In the genomic region with DNA sequence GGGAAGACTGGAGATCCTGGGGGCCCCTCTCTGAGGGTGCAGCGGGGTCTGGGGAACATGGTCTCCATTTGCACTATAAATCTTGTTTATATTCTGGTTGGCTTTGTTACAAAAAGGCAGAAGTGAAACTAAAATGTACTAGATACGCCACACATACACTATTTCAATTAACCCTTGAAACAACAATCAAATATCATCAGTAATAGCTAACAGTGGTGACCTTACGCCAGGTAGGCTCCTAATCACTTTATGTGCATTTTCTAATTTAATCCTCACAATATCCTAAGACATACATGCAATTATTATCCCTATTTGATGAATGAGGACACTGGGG, we compare ENCODE assay signal across 10 cellular contexts. TPM values are rescaled to one million over a fixed set of nuclear protein-coding genes. Genes with fewer than 3 reads are reported as not detected.
DNase-seq lines count a peak whose midpoint lies in the region; ATAC-seq and TF ChIP-seq lines count a peak whose summit lies in the region.
"Had no signal": no experiment of that assay in that cellular context is flagged by ENCODE, and none has a peak within 500 bp of the region (broad histone marks: within the 10 kb centered on the region; RNA-seq: fewer than 3 reads in every experiment).

No MANE protein-coding gene starts in this region.

- no peaks in the 10 kb centered on the region for H3K36me3 Mint-ChIP-seq in CD8-positive, alpha-beta T cell

- H3K27ac ChIP-seq in CD8-positive, alpha-beta T cell (ENCODE audit: low read depth, low read length): no peak overlapping the region
- no peak overlapping the region for H3K27ac ChIP-seq in fibroblast of lung (ENCODE audit: insufficient read depth, low read length)

- no peaks in the 10 kb centered on the region for H3K27me3 ChIP-seq in CD8-positive, alpha-beta T cell (ENCODE audit: insufficient read depth, low read length)
- H3K27me3 ChIP-seq in fibroblast of lung (ENCODE audit: control insufficient read depth, insufficient read depth, low read length): no peaks in the 10 kb centered on the region

- ATAC-seq in CD8-positive, alpha-beta T cell: no peak
- ATAC-seq in HG03571 (IDR thresholded peaks at IDR 0.05; ENCODE audit: unreplicated experiment) (peak; percentile 50), omental fat pad (ENCODE audit: low FRiP score) (no peak)

- H4K20me1 ChIP-seq in fibroblast of lung (ENCODE audit: control insufficient read depth, extremely low read depth, insufficient read depth, low read length): no peaks in the 10 kb centered on the region

- no peak overlapping the region for H3K9ac ChIP-seq in fibroblast of lung (ENCODE audit: insufficient read depth, low read length)

- intact Hi-C loops in CD8-positive, alpha-beta T cell (cut with DNase I, micrococcal nuclease): no loop called here

- no peaks in the 10 kb centered on the region for H3K9me3 Mint-ChIP-seq in CD8-positive, alpha-beta T cell

- H3K4me3 ChIP-seq in CD8-positive, alpha-beta T cell (ENCODE audit: low read depth, low read length): no peak overlapping the region
- H3K4me3 ChIP-seq in fibroblast of lung (replicated peaks in 1 of 4; ENCODE audit: control extremely low read depth in 1 of 4, insufficient read depth in 1 of 4, low read depth in 3 of 4, low read length in 4 of 4): peak overlapping the region in 1 of 4 experiments; percentile 32

- H3K79me2 ChIP-seq in fibroblast of lung (ENCODE audit: control insufficient read depth, insufficient read depth, low read length): no peaks in the 10 kb centered on the region

- no peaks in the 10 kb centered on the region for H3K36me3 ChIP-seq in CD8-positive, alpha-beta T cell (ENCODE audit: insufficient read depth, low read length)
- no peaks in the 10 kb centered on the region for H3K36me3 ChIP-seq in fibroblast of lung (ENCODE audit: control insufficient read depth, insufficient read depth, low read length)

- POLR2A ChIA-PET in CD8-positive, alpha-beta T cell (lab: Charles Lee): interaction anchor here (0.5 kb wide), 1 partner anchor 698 kb away, joined by 3 read pairs; no protein-coding TSS in a partner anchor

- DNase-seq in CD8-positive, alpha-beta T cell: no peak
- DNase-seq in GM20000 (ENCODE audit: low spot score) (peak; percentile 11), fibroblast of lung (ENCODE audit: low read depth in 2 of 2) (no peak), NCI-H1930 (lab: John Stamatoyannopoulos, UW) (no peak), omental fat pad (ENCODE audit: low spot score) (no peak), DMS153 (lab: John Stamatoyannopoulos, UW) (no peak), GM19238 (ENCODE audit: insufficient read length, low spot score) (no peak)
- DNase-seq: mesenchymal stem cell, NCI-H1105 treated with DMSO at 0.1 percent for 48 hours had no signal

- peaks cover 11% of the 10 kb centered on the region for H3K4me1 Mint-ChIP-seq in CD8-positive, alpha-beta T cell (ENCODE audit: low read depth)

- peak overlapping the region; percentile 61 for H3K4me3 Mint-ChIP-seq in CD8-positive, alpha-beta T cell

- no peaks in the 10 kb centered on the region for H3K27me3 Mint-ChIP-seq in CD8-positive, alpha-beta T cell (ENCODE audit: low read depth)

- H3K4me1 ChIP-seq in CD8-positive, alpha-beta T cell (ENCODE audit: insufficient read depth, low read length): no peaks in the 10 kb centered on the region
- H3K4me1 ChIP-seq in fibroblast of lung (ENCODE audit: control insufficient read depth, extremely low read depth, insufficient read depth, low read length): peaks cover 2% of the 10 kb centered on the region

- H3K9me3 ChIP-seq in CD8-positive, alpha-beta T cell (ENCODE audit: low read length): no peaks in the 10 kb centered on the region
- no peaks in the 10 kb centered on the region for H3K9me3 ChIP-seq in fibroblast of lung (ENCODE audit: control insufficient read depth, insufficient read depth, low read depth, low read length)

- TF ChIP-seq CTCF in CD8-positive, alpha-beta T cell (IDR thresholded peaks at IDR 0.05): no peak
- TF ChIP-seq CTCF in GM20000 (IDR thresholded peaks at IDR 0.05; ENCODE audit: extremely low read depth, missing control alignments): no peak
- no peak for TF ChIP-seq CTCF in fibroblast of lung (conservative IDR thresholded peaks at IDR 0.05 in 1 of 2, IDR thresholded peaks at IDR 0.05 in 1 of 2; ENCODE audit: low read depth in 1 of 2, low read length in 2 of 2)
- TF ChIP-seq CTCF in omental fat pad (IDR thresholded peaks at IDR 0.05): no peak

- CTCF ChIA-PET in CD8-positive, alpha-beta T cell (lab: Charles Lee): no interaction called here

- H3K27ac Mint-ChIP-seq in CD8-positive, alpha-beta T cell: no peak overlapping the region

- no peak overlapping the region for H2AFZ ChIP-seq in fibroblast of lung (ENCODE audit: low read length)

- peak overlapping the region; percentile 21 for H3K4me2 ChIP-seq in fibroblast of lung (ENCODE audit: extremely low read depth, insufficient read depth, low read length)

RNA-seq across cellular contexts. Expression of gene TBC1D9, which starts 35.1 kb away (rescaled TPM):
- total RNA-seq in CD8-positive, alpha-beta T cell: under 1 TPM; 0.33 to 0.57 TPM
- total RNA-seq in fibroblast of lung (25.4 and 36.3 TPM in 2 replicates), omental fat pad (10 to 100 TPM; 29.6 to 60.3 (median 48.3) TPM)
- polyA plus RNA-seq in fibroblast of lung: 17.3 and 18.6 TPM in 2 replicates
- 13.2 and 14.7 TPM in 2 replicates for polyA plus RNA-seq in fibroblast of lung (2012)
- 20.5 and 40.4 TPM in 2 replicates for polyA minus RNA-seq in fibroblast of lung (ENCODE audit: low replicate concordance)

Comparison
In these comparisons a context has a peak if more than half of its experiments do, and no peak if none do; other contexts are left out.
1. RNA of gene TBC1D9, which starts 35.1 kb away (total RNA-seq): 29.6 to 60.3 TPM in omental fat pad and 25.4 to 36.3 TPM in fibroblast of lung; 0.33 to 0.57 TPM in CD8-positive, alpha-beta T cell; every median in the first group is over 10 times any median in the second.